ENCODE assay signal across 8 cellular contexts in the genomic region with DNA sequence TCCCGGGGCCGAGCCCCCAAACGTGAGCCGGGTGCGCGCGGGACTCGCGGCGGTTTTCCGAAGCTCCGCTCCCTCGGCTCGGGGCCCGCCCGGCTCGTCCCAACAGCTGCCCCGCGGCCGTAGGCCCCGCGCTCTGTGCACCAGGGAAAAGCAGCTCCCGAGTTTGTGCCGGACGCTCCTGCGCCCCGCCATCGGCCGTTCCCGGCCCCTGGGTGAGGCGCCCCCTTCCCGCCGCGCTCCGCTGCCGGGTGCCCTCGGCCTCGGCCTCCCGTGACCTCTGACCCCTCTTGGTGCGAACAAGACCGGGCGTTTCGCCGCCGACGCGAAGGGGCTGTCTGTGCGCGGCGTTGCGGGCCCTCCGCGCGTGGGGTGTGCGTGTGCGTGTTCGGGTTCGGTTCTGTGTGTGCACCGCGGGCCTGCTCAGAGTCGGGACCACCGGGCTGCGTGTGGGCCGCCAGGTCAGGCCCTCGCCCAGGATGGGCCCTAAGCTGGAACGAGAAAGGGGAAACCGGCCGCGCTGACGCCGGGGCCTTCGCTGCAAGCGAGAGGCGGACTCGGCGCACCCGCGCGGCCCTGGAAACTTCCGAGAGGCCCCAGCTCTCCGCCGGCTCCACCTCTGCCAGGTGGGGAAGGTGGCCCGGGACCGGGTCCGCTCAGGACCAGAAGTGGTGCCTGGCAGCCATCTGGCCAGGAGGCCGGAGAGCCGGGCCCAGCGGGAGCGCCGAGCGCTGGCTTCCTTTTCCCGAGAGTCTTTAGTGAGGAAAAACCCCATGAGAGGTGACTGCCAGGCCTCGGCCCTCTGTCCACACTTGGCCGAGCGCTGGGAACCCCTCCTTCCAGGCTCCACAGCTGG. TPM values are rescaled to one million over a fixed set of nuclear protein-coding genes. Genes with fewer than 3 reads are reported as not detected.
DNase-seq lines count a peak whose midpoint lies in the region; ATAC-seq and TF ChIP-seq lines count a peak whose summit lies in the region.

No MANE protein-coding gene starts in this region.

- TF ChIP-seq POLR2A in HCT116 (IDR thresholded peaks at IDR 0.05; ENCODE audit: borderline replicate concordance, extremely low read depth, insufficient read depth, insufficient read length) (no peak), spleen (IDR thresholded peaks at IDR 0.05) (no peak)

- H2AFZ ChIP-seq in HCT116 (ENCODE audit: low read depth, low read length, poor library complexity, severe bottlenecking): no peak overlapping the region

- H3K27ac ChIP-seq in HCT116 (ENCODE audit: low read depth, low read length): peak overlapping the region; percentile 26; the same call in 1 of the 2 replicates
- peak overlapping the region; percentile 76 for H3K27ac ChIP-seq in lower lobe of right lung
- H3K27ac ChIP-seq in spleen: peak overlapping the region in 1 of 8 donors; percentile 24

- TF ChIP-seq RAD21 in HCT116 (IDR thresholded peaks at IDR 0.05; ENCODE audit: low read depth): no peak

- no peaks in the 10 kb centered on the region for H3K9me2 ChIP-seq in HCT116 (ENCODE audit: insufficient read depth)

- no peaks in the 10 kb centered on the region for H3K27me3 ChIP-seq in HCT116 (ENCODE audit: insufficient read depth, low read length)
- H3K27me3 ChIP-seq in lower lobe of right lung (ENCODE audit: low read depth): peaks cover 88% of the 10 kb centered on the region
- peaks cover 0 to 98% (median 85%) of the 10 kb centered on the region in 7 donors for H3K27me3 ChIP-seq in spleen (replicated peaks in 1 of 7)

- no peaks in the 10 kb centered on the region for H3K9me3 ChIP-seq in HCT116 (ENCODE audit: control insufficient read depth in 1 of 2, insufficient read depth in 1 of 2, low read depth in 1 of 2, low read length in 2 of 2)
- no peaks in the 10 kb centered on the region for H3K9me3 ChIP-seq in lower lobe of right lung
- H3K9me3 ChIP-seq in spleen: no peaks in the 10 kb centered on the region

- no TSS peak for BruUV-seq in HCT116 (replicated peaks; lab: Mats Ljungman, UMichigan)

- CTCF ChIA-PET in HCT116 (lab: Charles Lee): no interaction called here

- RAD21 ChIA-PET in HCT116 (lab: Charles Lee; ENCODE audit: low non-redundant PET in 1 of 2, low total read pairs in 2 of 2, uncharacterized antibody in 2 of 2, unreplicated experiment in 2 of 2): no interaction called here

- H4K20me1 ChIP-seq in HCT116 (ENCODE audit: insufficient read depth): no peaks in the 10 kb centered on the region

- H3K4me1 ChIP-seq in HCT116 (ENCODE audit: control insufficient read depth in 1 of 2, insufficient read depth in 2 of 2, low read length in 2 of 2) (no peaks in the 10 kb centered on the region; a peak in 1 of 4 replicates), lower lobe of right lung (peaks cover 37% of the 10 kb centered on the region), spleen (peaks cover 4 to 55% (median 39%) of the 10 kb centered on the region in 6 donors)

- peak overlapping the region; percentile 45 for H3K4me2 ChIP-seq in HCT116 (ENCODE audit: low read length)

- POLR2A ChIA-PET in HCT116 (lab: Charles Lee): no interaction called here

- no peaks in the 10 kb centered on the region for H3K36me3 ChIP-seq in HCT116 (ENCODE audit: control insufficient read depth in 1 of 2, insufficient read depth in 2 of 2, low read length in 2 of 2)
- H3K36me3 ChIP-seq in lower lobe of right lung: no peaks in the 10 kb centered on the region
- no peaks in the 10 kb centered on the region for H3K36me3 ChIP-seq in spleen

- H3K9ac ChIP-seq in HCT116 (ENCODE audit: low read length): no peak overlapping the region

- H3K4me3 ChIP-seq in HCT116 (replicated peaks in 1 of 2; ENCODE audit: low read depth in 1 of 2, low read length in 2 of 2): no peak overlapping the region
- H3K4me3 ChIP-seq in lower lobe of right lung: peak overlapping the region; percentile 76
- peak overlapping the region; percentile 4 to 85 (median 71) for H3K4me3 ChIP-seq in spleen

- 11 to 36% (median 13%) methylated on average over 18 to 95 of the region's 95 CpGs for WGBS in spleen, 5 donors

- no peak for TF ChIP-seq CTCF in HCT116 (IDR thresholded peaks at IDR 0.05 in 2 of 3, conservative IDR thresholded peaks at IDR 0.05 in 1 of 3; ENCODE audit: borderline replicate concordance in 1 of 3, insufficient read depth in 1 of 3, low read depth in 2 of 3, low read length in 2 of 3)
- TF ChIP-seq CTCF in lower lobe of right lung (IDR thresholded peaks at IDR 0.05): no peak
- TF ChIP-seq CTCF in spleen (IDR thresholded peaks at IDR 0.05 in 8 of 11, conservative IDR thresholded peaks at IDR 0.05 in 3 of 11): no peak

- intact Hi-C loops in HCT116 (cut with micrococcal nuclease): loop anchor here (10.0 kb wide), 1 partner anchor 254 kb away; no protein-coding TSS in a partner anchor
- intact Hi-C loops in lower lobe of right lung (cut with DNase I): no loop called here
- intact Hi-C loops in spleen (cut with DNase I; ENCODE audit: low total_unique reads): no loop called here

- DNase-seq in HCT116 (ENCODE audit: low read depth, low spot score) (no peak), ecto neural progenitor cell (ENCODE audit: low spot score) (peak; percentile 77), lower lobe of right lung (peak; percentile 49), spleen (peak; percentile 62), NCI-H187 treated with DMSO at 0.1 percent for 48 hours (lab: John Stamatoyannopoulos, UW) (no peak)
- DNase-seq in stimulated activated CD4-positive, alpha-beta T cell treated with anti-CD3 and anti-CD28 coated beads, Interleukin-4, amount 100 ng/mL, for 24 hours: no peak

- ATAC-seq in HCT116 (no peak), lower lobe of right lung (no peak), HG03097 (IDR thresholded peaks at IDR 0.05; ENCODE audit: low FRiP score, unreplicated experiment) (no peak), HG02763 (IDR thresholded peaks at IDR 0.05; ENCODE audit: unreplicated experiment) (no peak)

- no peaks in the 10 kb centered on the region for H3K79me2 ChIP-seq in HCT116 (ENCODE audit: insufficient read depth, low read length)

TF ChIP-seq in HCT116, 20 proteins besides CTCF, POLR2A, EP300 and RAD21 (continues in another document):
- TF ChIP-seq EZH2phosphoT487 (IDR thresholded peaks at IDR 0.05; ENCODE audit: borderline replicate concordance) (no peak), TCF7L2 (IDR thresholded peaks at IDR 0.05; ENCODE audit: borderline replicate concordance, extremely low read depth, insufficient read depth, insufficient read length) (no peak), SRF (IDR thresholded peaks at IDR 0.05; ENCODE audit: low read depth) (no peak), JUND (IDR thresholded peaks at IDR 0.05) (no peak), YY1 (IDR thresholded peaks at IDR 0.05; ENCODE audit: extremely low read depth, insufficient replicate concordance, low read depth, low read length) (no peak), SIN3A (IDR thresholded peaks at IDR 0.05; ENCODE audit: low read depth) (no peak), EZH2 (IDR thresholded peaks at IDR 0.05) (no peak), CBX3 (IDR thresholded peaks at IDR 0.05; ENCODE audit: low read depth) (no peak), CEBPB (IDR thresholded peaks at IDR 0.05; ENCODE audit: low read depth) (no peak)
- TF ChIP-seq, protein P1, sequence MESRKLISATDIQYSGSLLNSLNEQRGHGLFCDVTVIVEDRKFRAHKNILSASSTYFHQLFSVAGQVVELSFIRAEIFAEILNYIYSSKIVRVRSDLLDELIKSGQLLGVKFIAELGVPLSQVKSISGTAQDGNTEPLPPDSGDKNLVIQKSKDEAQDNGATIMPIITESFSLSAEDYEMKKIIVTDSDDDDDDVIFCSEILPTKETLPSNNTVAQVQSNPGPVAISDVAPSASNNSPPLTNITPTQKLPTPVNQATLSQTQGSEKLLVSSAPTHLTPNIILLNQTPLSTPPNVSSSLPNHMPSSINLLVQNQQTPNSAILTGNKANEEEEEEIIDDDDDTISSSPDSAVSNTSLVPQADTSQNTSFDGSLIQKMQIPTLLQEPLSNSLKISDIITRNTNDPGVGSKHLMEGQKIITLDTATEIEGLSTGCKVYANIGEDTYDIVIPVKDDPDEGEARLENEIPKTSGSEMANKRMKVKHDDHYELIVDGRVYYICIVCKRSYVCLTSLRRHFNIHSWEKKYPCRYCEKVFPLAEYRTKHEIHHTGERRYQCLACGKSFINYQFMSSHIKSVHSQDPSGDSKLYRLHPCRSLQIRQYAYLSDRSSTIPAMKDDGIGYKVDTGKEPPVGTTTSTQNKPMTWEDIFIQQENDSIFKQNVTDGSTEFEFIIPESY (IDR thresholded peaks at IDR 0.05; ENCODE audit: extremely low read depth, insufficient replicate concordance, low read length): no peak
- TF ChIP-seq, protein P2, sequence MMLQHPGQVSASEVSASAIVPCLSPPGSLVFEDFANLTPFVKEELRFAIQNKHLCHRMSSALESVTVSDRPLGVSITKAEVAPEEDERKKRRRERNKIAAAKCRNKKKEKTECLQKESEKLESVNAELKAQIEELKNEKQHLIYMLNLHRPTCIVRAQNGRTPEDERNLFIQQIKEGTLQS (IDR thresholded peaks at IDR 0.05): no peak

RNA-seq across cellular contexts. Expression of gene PRDM16, which starts 1.9 kb away (rescaled TPM):
- total RNA-seq in HCT116 (2021; ENCODE audit: unreplicated experiment) (6.1 TPM), lower lobe of right lung (19.2 TPM), spleen (1 to 10 TPM in 6 of 7 donors, under 1 TPM in 1; 0.51 to 3.2 (median 1.7) TPM)
- polyA plus RNA-seq in HCT116 (2012): 3.7 and 4.4 TPM in 2 replicates
- polyA plus RNA-seq in spleen: under 1 TPM; 0.43 to 0.99 (median 0.44) TPM

RNA-seq across cellular contexts. Expression of gene ACTRT2, which starts 49.6 kb away (rescaled TPM):
- total RNA-seq in HCT116 (2021; ENCODE audit: unreplicated experiment) (not detected), lower lobe of right lung (not detected), spleen (not detected)
- not detected in 2 replicates for polyA plus RNA-seq in HCT116 (2012)
- not detected for polyA plus RNA-seq in spleen

Comparison
In these comparisons a context has a peak if more than half of its experiments do, and no peak if none do; other contexts are left out.
1. DNase-seq: peak in ecto neural progenitor cell (single experiment), lower lobe of right lung (single experiment) and spleen (single experiment); none in HCT116 (single experiment), NCI-H187 treated with DMSO at 0.1 percent for 48 hours (single experiment) and stimulated activated CD4-positive, alpha-beta T cell treated with anti-CD3 and anti-CD28 coated beads, Interleukin-4, amount 100 ng/mL, for 24 hours (single experiment).
2. H3K4me3 ChIP-seq: peak in lower lobe of right lung (single experiment) and spleen (8 of 8); none in HCT116 (0 of 2).